Comparison of ENCODE assay signal across 17 cellular contexts in genomic region chr6:119201486-119201885, GRCh38.
DNase-seq lines count a peak whose midpoint lies in the region; ATAC-seq, FAIRE-seq and TF ChIP-seq lines count a peak whose summit lies in the region.
"Had no signal": no experiment of that assay in that cellular context is flagged by ENCODE, and none has a peak within 500 bp of the region (broad histone marks: within the 10 kb centered on the region; RNA-seq: fewer than 3 reads in every experiment).

No MANE protein-coding gene starts in this region.

- FAIRE-seq in pancreas (lab: Jason Lieb, UNC): no peak
- FAIRE-seq: D721Med, K562 had no signal

- H3K9me3 ChIP-seq in pancreas: no peaks in the 10 kb centered on the region

- CTCF ChIA-PET in HEK293T (lab: Yijun Ruan, JAX): no interaction called here

- H3K4me1 ChIP-seq in pancreas: peaks cover 0 to 8% (median 0%) of the 10 kb centered on the region in 3 donors

- no peaks in the 10 kb centered on the region for H3K27me3 ChIP-seq in pancreas

- H3K27ac ChIP-seq in pancreas: peak overlapping the region in 1 of 4 donors; percentile 33
- H3K27ac ChIP-seq: HL-60 had no signal

- 76 to 83% methylated on average over 1 of the region's 1 CpG for WGBS in pancreas, 2 donors

- TF ChIP-seq CTCF in pancreas (IDR thresholded peaks at IDR 0.05) (no peak), GM10266 (IDR thresholded peaks at IDR 0.05; ENCODE audit: control insufficient read depth, insufficient read depth, low read depth, missing control alignments) (no peak)

- no peak overlapping the region for H3K4me3 ChIP-seq in pancreas
- H3K4me3 ChIP-seq: K562 had no signal

- POLR2A ChIA-PET in HEK293T (lab: Yijun Ruan, JAX): no interaction called here

- peaks cover 0 to 5% (median 0%) of the 10 kb centered on the region in 3 donors for H3K36me3 ChIP-seq in pancreas

- intact Hi-C loops in pancreas (cut with DNase I): no loop called here

- ATAC-seq in pancreas (peak in 3 of 4 donors; percentile 25 to 55 (median 48)), HG02840 (IDR thresholded peaks at IDR 0.05; ENCODE audit: low FRiP score, unreplicated experiment) (no peak)
- ATAC-seq: HCT116, K562, Panc1 had no signal

- no peak for DNase-seq in HEK293T (ENCODE audit: extremely low spot score)
- peak; percentile 3 to 21 for DNase-seq in NCI-H1930 (lab: John Stamatoyannopoulos, UW)
- peak; percentile 80 for DNase-seq in NCI-H774 (lab: John Stamatoyannopoulos, UW)
- DNase-seq in pancreas: no peak
- no peak for DNase-seq in GM10266 (ENCODE audit: extremely low spot score)
- DNase-seq in hypothalamus (lab: John Stamatoyannopoulos, UW): no peak
- DNase-seq: CD4-positive, alpha-beta T cell; NCI-H1105; NCI-H2171 treated with DMSO at 0.1 percent for 48 hours; NCI-H524; SHP77 treated with DMSO at 0.1 percent for 48 hours had no signal

TF ChIP-seq in HEK293T, 16 proteins besides CTCF, POLR2A, EP300 and RAD21:
- TF ChIP-seq PKNOX1 (IDR thresholded peaks at IDR 0.05): peak; percentile 89
- no peak for TF ChIP-seq NFRKB (IDR thresholded peaks at IDR 0.05)

Comparison
In these comparisons a context has a peak if more than half of its experiments do, and no peak if none do; other contexts are left out.
1. DNase-seq: peak in NCI-H1930 (2 of 2) and NCI-H774 (single experiment); none in HEK293T (single experiment), pancreas (0 of 6), GM10266 (single experiment) and hypothalamus (0 of 51).